31 cellular contexts compared by ENCODE assay signal in genomic region chr6:49698538-49699205, GRCh38. TPM values are rescaled to one million over a fixed set of nuclear protein-coding genes. Genes with fewer than 3 reads are reported as not detected.
"Had no signal": no experiment of that assay in that cellular context is flagged by ENCODE, and none has a peak within 500 bp of the region (broad histone marks: within the 10 kb centered on the region; RNA-seq: fewer than 3 reads in every experiment).

No MANE protein-coding gene starts in this region.

- H3K4me3 ChIP-seq: coronary artery, esophagus squamous epithelium, lung, prostate gland, right atrium auricular region, smooth muscle cell, stomach, thyroid gland, vagina had no signal

- H3K79me2 ChIP-seq: parathyroid adenoma had no signal

- H3K4me2 ChIP-seq: smooth muscle cell had no signal

- H3K27ac ChIP-seq: coronary artery, esophagus squamous epithelium, parathyroid adenoma, prostate gland, right atrium auricular region, stomach, thyroid gland, vagina had no signal

- H3K9ac ChIP-seq: parathyroid adenoma had no signal

- H3K36me3 ChIP-seq: esophagus squamous epithelium, prostate gland, right atrium auricular region, stomach, thyroid gland, vagina had no signal

- H3K9me3 ChIP-seq: prostate gland, thyroid gland had no signal

- ATAC-seq: left lobe of liver; natural killer cell; sciatic nerve; stimulated activated effector memory CD8-positive, alpha-beta T cell treated with anti-CD3 and anti-CD28 coated beads, Interleukin-12 subunit alpha, Interleukin-12 subunit beta, amount 100 ng/mL, for 72 hours had no signal

- DNase-seq: dermis blood vessel endothelial cell; effector memory CD4-positive, alpha-beta T cell; esophagus squamous epithelium; hypothalamus; natural killer cell; stimulated activated CD4-positive, alpha-beta T cell treated with anti-CD3 and anti-CD28 coated beads, Interleukin-12 subunit alpha, Interleukin-12 subunit beta, amount 100 ng/mL, for 4 hours; stimulated activated CD4-positive, alpha-beta T cell treated with anti-CD3 and anti-CD28 coated beads, Interleukin-1b, Interleukin-23, amount 100 ng/mL, for 48 hours; stimulated activated CD4-positive, alpha-beta T cell treated with anti-CD3 and anti-CD28 coated beads, Interleukin-4, amount 100 ng/mL, for 24 hours; stimulated activated naive CD4-positive, alpha-beta T cell treated with Interleukin-2 at 50 U/mL for 16 hours; stomach; thyroid gland; trophoblast cell had no signal

- H2AFZ ChIP-seq: parathyroid adenoma had no signal

- FAIRE-seq: endothelial cell of umbilical vein, keratinocyte had no signal

- H3K4me1 ChIP-seq: esophagus squamous epithelium, parathyroid adenoma, prostate gland, right atrium auricular region, stomach, thyroid gland, vagina had no signal

- H3K27me3 ChIP-seq: esophagus squamous epithelium, right atrium auricular region, stomach, thyroid gland, vagina had no signal

RNA-seq across cellular contexts. Expression of gene CRISP2, which starts 14.7 kb away (rescaled TPM):
- total RNA-seq: dermis blood vessel endothelial cell, endothelial cell of umbilical vein, left lobe of liver, mononuclear cell, natural killer cell, neural crest cell, osteoblast, right atrium auricular region, sciatic nerve, smooth muscle cell, subcutaneous adipose tissue, vagina had no signal
- polyA plus RNA-seq: endothelial cell of umbilical vein, keratinocyte, liver, smooth muscle cell had no signal

RNA-seq across cellular contexts. Expression of gene CRISP3, which starts 45.5 kb away (rescaled TPM):
- total RNA-seq: dermis blood vessel endothelial cell, endothelial cell of umbilical vein, epithelial cell of proximal tubule, mononuclear cell, natural killer cell, neural crest cell, osteoblast, right atrium auricular region, subcutaneous adipose tissue, temporal lobe, thyroid gland had no signal
- polyA plus RNA-seq: endothelial cell of umbilical vein, smooth muscle cell had no signal
